ENCODE assay signal across 1 cellular context in the genomic region with DNA sequence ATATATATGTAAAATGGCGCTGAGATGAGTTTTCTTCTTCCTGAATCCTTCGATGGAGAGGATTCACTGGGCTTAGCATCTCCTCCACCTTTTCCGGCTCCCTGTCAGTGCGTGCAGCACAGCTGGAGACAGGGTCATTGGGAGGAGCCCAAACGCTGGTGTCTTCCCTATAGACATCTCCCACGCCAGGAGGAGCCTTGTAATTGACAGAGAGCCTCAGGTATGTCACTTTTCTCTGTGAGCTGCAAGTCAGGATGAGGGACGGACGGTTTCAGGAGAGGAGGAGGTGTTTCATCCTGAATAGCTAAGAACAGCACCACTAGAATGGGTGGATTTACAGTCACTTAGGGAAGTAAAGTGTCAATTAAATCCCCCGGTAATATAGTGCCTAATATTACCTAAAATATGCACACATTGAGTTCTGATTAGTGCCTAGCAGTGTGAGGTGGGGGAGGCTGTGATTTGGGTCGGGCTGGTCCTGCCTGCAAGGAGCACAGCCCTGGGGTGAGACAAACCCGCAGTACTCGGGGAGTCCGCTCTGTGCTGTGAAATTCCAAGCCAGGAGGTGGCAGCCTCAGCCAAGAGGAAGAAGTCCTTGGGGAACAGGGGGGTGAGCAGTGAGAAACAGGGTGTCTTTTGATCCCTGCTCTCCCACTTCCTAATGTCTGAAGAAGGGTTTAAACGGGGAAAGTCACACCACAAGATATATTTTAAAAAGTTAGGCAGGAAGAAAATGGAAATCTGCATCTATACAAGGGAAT.
TF ChIP-seq lines count a peak whose summit lies in the region.

No MANE protein-coding gene starts in this region.

TF ChIP-seq in GM23338, 12 proteins besides CTCF, POLR2A, EP300 and RAD21 (continued from another document):
- TF ChIP-seq, protein P1, sequence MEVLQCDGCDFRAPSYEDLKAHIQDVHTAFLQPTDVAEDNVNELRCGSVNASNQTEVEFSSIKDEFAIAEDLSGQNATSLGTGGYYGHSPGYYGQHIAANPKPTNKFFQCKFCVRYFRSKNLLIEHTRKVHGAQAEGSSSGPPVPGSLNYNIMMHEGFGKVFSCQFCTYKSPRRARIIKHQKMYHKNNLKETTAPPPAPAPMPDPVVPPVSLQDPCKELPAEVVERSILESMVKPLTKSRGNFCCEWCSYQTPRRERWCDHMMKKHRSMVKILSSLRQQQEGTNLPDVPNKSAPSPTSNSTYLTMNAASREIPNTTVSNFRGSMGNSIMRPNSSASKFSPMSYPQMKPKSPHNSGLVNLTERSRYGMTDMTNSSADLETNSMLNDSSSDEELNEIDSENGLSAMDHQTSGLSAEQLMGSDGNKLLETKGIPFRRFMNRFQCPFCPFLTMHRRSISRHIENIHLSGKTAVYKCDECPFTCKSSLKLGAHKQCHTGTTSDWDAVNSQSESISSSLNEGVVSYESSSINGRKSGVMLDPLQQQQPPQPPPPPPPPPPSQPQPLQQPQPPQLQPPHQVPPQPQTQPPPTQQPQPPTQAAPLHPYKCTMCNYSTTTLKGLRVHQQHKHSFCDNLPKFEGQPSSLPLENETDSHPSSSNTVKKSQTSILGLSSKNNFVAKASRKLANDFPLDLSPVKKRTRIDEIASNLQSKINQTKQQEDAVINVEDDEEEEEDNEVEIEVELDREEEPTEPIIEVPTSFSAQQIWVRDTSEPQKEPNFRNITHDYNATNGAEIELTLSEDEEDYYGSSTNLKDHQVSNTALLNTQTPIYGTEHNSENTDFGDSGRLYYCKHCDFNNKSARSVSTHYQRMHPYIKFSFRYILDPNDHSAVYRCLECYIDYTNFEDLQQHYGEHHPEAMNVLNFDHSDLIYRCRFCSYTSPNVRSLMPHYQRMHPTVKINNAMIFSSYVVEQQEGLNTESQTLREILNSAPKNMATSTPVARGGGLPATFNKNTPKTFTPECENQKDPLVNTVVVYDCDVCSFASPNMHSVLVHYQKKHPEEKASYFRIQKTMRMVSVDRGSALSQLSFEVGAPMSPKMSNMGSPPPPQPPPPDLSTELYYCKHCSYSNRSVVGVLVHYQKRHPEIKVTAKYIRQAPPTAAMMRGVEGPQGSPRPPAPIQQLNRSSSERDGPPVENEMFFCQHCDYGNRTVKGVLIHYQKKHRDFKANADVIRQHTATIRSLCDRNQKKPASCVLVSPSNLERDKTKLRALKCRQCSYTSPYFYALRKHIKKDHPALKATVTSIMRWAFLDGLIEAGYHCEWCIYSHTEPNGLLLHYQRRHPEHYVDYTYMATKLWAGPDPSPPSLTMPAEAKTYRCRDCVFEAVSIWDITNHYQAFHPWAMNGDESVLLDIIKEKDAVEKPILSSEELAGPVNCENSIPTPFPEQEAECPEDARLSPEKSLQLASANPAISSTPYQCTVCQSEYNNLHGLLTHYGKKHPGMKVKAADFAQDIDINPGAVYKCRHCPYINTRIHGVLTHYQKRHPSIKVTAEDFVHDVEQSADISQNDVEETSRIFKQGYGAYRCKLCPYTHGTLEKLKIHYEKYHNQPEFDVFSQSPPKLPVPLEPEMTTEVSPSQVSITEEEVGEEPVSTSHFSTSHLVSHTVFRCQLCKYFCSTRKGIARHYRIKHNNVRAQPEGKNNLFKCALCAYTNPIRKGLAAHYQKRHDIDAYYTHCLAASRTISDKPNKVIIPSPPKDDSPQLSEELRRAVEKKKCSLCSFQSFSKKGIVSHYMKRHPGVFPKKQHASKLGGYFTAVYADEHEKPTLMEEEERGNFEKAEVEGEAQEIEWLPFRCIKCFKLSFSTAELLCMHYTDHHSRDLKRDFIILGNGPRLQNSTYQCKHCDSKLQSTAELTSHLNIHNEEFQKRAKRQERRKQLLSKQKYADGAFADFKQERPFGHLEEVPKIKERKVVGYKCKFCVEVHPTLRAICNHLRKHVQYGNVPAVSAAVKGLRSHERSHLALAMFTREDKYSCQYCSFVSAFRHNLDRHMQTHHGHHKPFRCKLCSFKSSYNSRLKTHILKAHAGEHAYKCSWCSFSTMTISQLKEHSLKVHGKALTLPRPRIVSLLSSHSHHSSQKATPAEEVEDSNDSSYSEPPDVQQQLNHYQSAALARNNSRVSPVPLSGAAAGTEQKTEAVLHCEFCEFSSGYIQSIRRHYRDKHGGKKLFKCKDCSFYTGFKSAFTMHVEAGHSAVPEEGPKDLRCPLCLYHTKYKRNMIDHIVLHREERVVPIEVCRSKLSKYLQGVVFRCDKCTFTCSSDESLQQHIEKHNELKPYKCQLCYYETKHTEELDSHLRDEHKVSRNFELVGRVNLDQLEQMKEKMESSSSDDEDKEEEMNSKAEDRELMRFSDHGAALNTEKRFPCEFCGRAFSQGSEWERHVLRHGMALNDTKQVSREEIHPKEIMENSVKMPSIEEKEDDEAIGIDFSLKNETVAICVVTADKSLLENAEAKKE (CRISPR knock-in tag; IDR thresholded peaks at IDR 0.05): no peak
